In the genomic region with DNA sequence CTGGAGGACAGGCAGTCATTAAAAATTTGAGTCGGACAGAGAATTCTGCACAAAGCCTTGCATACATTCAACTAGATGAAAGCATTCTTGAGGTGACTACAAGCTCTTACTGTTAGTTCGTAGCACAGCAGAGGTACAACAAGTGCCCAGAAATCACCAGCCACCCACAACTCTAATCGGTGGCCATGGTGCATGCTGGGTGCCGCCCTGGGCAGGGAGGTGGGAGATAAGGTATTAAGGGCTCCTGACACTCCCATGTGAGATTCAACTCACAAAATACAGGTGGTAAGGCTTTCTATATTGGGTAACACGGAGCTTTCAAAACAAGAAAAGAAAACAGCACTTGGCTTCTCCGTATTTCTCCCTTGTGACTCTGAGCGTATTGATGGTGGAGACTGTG, we compare ENCODE assay signal across 29 cellular contexts.
DNase-seq lines count a peak whose midpoint lies in the region; FAIRE-seq and TF ChIP-seq lines count a peak whose summit lies in the region.
"Had no signal": no experiment of that assay in that cellular context is flagged by ENCODE, and none has a peak within 500 bp of the region (broad histone marks: within the 10 kb centered on the region; RNA-seq: fewer than 3 reads in every experiment).

No MANE protein-coding gene starts in this region.

- H3K9me3 ChIP-seq in MM.1S (replicated peaks; ENCODE audit: insufficient read depth, low read length) (no peaks in the 10 kb centered on the region), ectodermal cell (ENCODE audit: control insufficient read depth, low read length) (no peaks in the 10 kb centered on the region), neuronal stem cell (replicated peaks in 1 of 2; ENCODE audit: control insufficient read depth in 2 of 2, insufficient read depth in 1 of 2, low read depth in 1 of 2, low read length in 2 of 2) (no peaks in the 10 kb centered on the region)
- H3K9me3 ChIP-seq: breast epithelium, colonic mucosa, MG63, spleen, testis had no signal

- H3K23ac ChIP-seq in neuronal stem cell (ENCODE audit: low read depth, low read length, poor library complexity): no peak overlapping the region

- H4K8ac ChIP-seq in neuronal stem cell (ENCODE audit: low read depth, low read length): no peak overlapping the region

- H3K9ac ChIP-seq in MM.1S (ENCODE audit: low read length) (peak overlapping the region; percentile 45; the same call in 1 of the 2 replicates), neuronal stem cell (ENCODE audit: low read depth, low read length, poor library complexity) (no peak overlapping the region)
- H3K9ac ChIP-seq: parathyroid adenoma had no signal

- H2BK5ac ChIP-seq in neuronal stem cell (ENCODE audit: low read length): peak overlapping the region; percentile 32

- H3K4me1 ChIP-seq in MM.1S (ENCODE audit: low read length): peaks cover 26% of the 10 kb centered on the region
- H3K4me1 ChIP-seq in ectodermal cell (ENCODE audit: control insufficient read depth, insufficient read depth, low read length): peaks cover 47% of the 10 kb centered on the region
- H3K4me1 ChIP-seq in neuronal stem cell (ENCODE audit: control insufficient read depth in 2 of 2, insufficient read depth in 1 of 2, low read depth in 1 of 2, low read length in 2 of 2): peaks cover 11 to 38% of the 10 kb centered on the region in 2 donors
- H3K4me1 ChIP-seq: breast epithelium, colonic mucosa, parathyroid adenoma, testis had no signal

- no peaks in the 10 kb centered on the region for H3K79me2 ChIP-seq in MM.1S (ENCODE audit: low read length)
- H3K79me2 ChIP-seq: parathyroid adenoma had no signal

- H3K14ac ChIP-seq in neuronal stem cell (ENCODE audit: low read length): peak overlapping the region; percentile 1

- FAIRE-seq in RCC 7860 (lab: Jason Lieb, UNC): no peak
- FAIRE-seq: H54, keratinocyte had no signal

- H3K9me2 ChIP-seq in MM.1S (replicated peaks; ENCODE audit: insufficient read depth, low read length): no peaks in the 10 kb centered on the region

- H3K4me2 ChIP-seq in MM.1S (ENCODE audit: low read depth, low read length) (peak overlapping the region; percentile 72), neuronal stem cell (ENCODE audit: insufficient read depth, low read length, poor library complexity, severe bottlenecking) (no peak overlapping the region)

- no peak overlapping the region for H3K4ac ChIP-seq in neuronal stem cell (ENCODE audit: low read length)

- H3K4me3 ChIP-seq in MM.1S (ENCODE audit: low read length): peak overlapping the region; percentile 48
- no peak overlapping the region for H3K4me3 ChIP-seq in ectodermal cell (ENCODE audit: insufficient read depth, low read depth, low read length)
- H3K4me3 ChIP-seq in neuronal stem cell (ENCODE audit: low read length in 2 of 2): no peak overlapping the region
- H3K4me3 ChIP-seq: breast epithelium, colonic mucosa, lung, MG63, spleen, testis had no signal

- H2AFZ ChIP-seq in MM.1S (ENCODE audit: low read length) (peak overlapping the region; percentile 84), neuronal stem cell (ENCODE audit: low read length) (no peak overlapping the region)
- H2AFZ ChIP-seq: parathyroid adenoma had no signal

- H3K27ac ChIP-seq in MM.1S (ENCODE audit: low read length): peak overlapping the region; percentile 83
- peak overlapping the region; percentile 6 for H3K27ac ChIP-seq in ectodermal cell (ENCODE audit: insufficient read depth, low read depth, low read length, poor library complexity, severe bottlenecking)
- peak overlapping the region; percentile 63 for H3K27ac ChIP-seq in neuronal stem cell (replicated peaks; ENCODE audit: low read length)
- H3K27ac ChIP-seq: 22Rv1, breast epithelium, colonic mucosa, parathyroid adenoma, spleen, testis had no signal

- H3F3A ChIP-seq in MM.1S (ENCODE audit: insufficient read depth, low read length): peaks cover 14% of the 10 kb centered on the region; the same call in 1 of the 2 replicates

- H2AK5ac ChIP-seq in neuronal stem cell (ENCODE audit: low read depth, low read length): peak overlapping the region; percentile 49

- H4K20me1 ChIP-seq in MM.1S (ENCODE audit: insufficient read depth, low read length): no peaks in the 10 kb centered on the region

- no peak overlapping the region for H2BK12ac ChIP-seq in neuronal stem cell (ENCODE audit: low read length)

- H3K27me3 ChIP-seq in MM.1S (replicated peaks; ENCODE audit: insufficient read depth, low read length) (no peaks in the 10 kb centered on the region), ectodermal cell (ENCODE audit: control insufficient read depth, insufficient read depth, low read length, poor library complexity, severe bottlenecking) (no peaks in the 10 kb centered on the region), neuronal stem cell (ENCODE audit: control insufficient read depth in 3 of 3, insufficient read depth in 3 of 3, low read depth in 1 of 3, low read length in 3 of 3) (no peaks in the 10 kb centered on the region)
- H3K27me3 ChIP-seq: breast epithelium, colonic mucosa, MG63, spleen, testis had no signal

- no peaks in the 10 kb centered on the region for H3K36me3 ChIP-seq in MM.1S (replicated peaks; ENCODE audit: insufficient read depth, low read length)
- H3K36me3 ChIP-seq in ectodermal cell (ENCODE audit: control insufficient read depth, insufficient read depth, low read length): no peaks in the 10 kb centered on the region
- H3K36me3 ChIP-seq in neuronal stem cell (replicated peaks in 1 of 2; ENCODE audit: control insufficient read depth in 2 of 2, insufficient read depth in 2 of 2, low read length in 2 of 2): peaks cover 0 to 31% of the 10 kb centered on the region in 2 donors
- H3K36me3 ChIP-seq: breast epithelium, colonic mucosa, MG63, spleen had no signal

- no peak overlapping the region for H2BK15ac ChIP-seq in neuronal stem cell (ENCODE audit: low read length)

- H3K79me1 ChIP-seq in neuronal stem cell (ENCODE audit: low read depth, low read length): no peaks in the 10 kb centered on the region

- WGBS in ectodermal cell, 2 experiments: 91 to 92% methylated on average over 7 of the region's 7 CpGs
- no CpG with 5 or more reads among the region's 7 CpGs for WGBS in neuronal stem cell (ENCODE audit: extremely low coverage in 2 of 2, insufficient read length in 2 of 2, insufficient replicate concordance in 1 of 2), 2 donors

- DNase-seq in DMS53 (lab: John Stamatoyannopoulos, UW) (peak; percentile 22), DMS53 treated with DMSO at 0.1 percent for 48 hours (lab: John Stamatoyannopoulos, UW; ENCODE audit: unreplicated experiment) (no peak), MM.1S (peak; percentile 22), neuronal stem cell (ENCODE audit: low spot score) (no peak), RCC 7860 (ENCODE audit: low spot score) (no peak), hepatic stellate cell (ENCODE audit: low spot score) (no peak), activated gamma-delta T cell (lab: John Stamatoyannopoulos, UW) (no peak)
- DNase-seq: activated CD4-positive, alpha-beta T cell treated with anti-CD3 and anti-CD28 coated beads for 36 hours; activated CD8-positive, alpha-beta T cell treated with anti-CD3 and anti-CD28 coated beads, Interleukin-2, amount 10 ng/mL, durations not matched to agents 7 days and 5 days; amygdala; Calu3; colonic mucosa; effector memory CD8-positive, alpha-beta T cell; MG63; NCI-H1105 treated with DMSO at 0.1 percent for 48 hours; NCI-H187 treated with DMSO at 0.1 percent for 48 hours; NCI-H2171 treated with DMSO at 0.1 percent for 48 hours; PC-3; spleen; stimulated activated CD4-positive, alpha-beta T cell treated with anti-CD3 and anti-CD28 coated beads, Interleukin-2, amount 100 ng/mL, for 24 hours; stimulated activated naive CD8-positive, alpha-beta T cell treated with anti-CD3 and anti-CD28 coated beads, Interleukin-15, Interleukin-2, amounts not matched to agents 100 U/mL and 50 U/mL, for 24 hours; testis had no signal

- H4K91ac ChIP-seq in neuronal stem cell (ENCODE audit: low read depth, low read length, poor library complexity): no peak overlapping the region

- H2BK120ac ChIP-seq in neuronal stem cell (ENCODE audit: low read depth, low read length): no peak overlapping the region

- H3K18ac ChIP-seq in neuronal stem cell (ENCODE audit: low read length): peak overlapping the region; percentile 24

- TF ChIP-seq CTCF in MM.1S (IDR thresholded peaks at IDR 0.05; ENCODE audit: low read length): no peak

Comparison
In these comparisons a context has a peak if more than half of its experiments do, and no peak if none do; other contexts are left out.
1. DNase-seq: peak in DMS53 (single experiment) and MM.1S (single experiment); none in DMS53 treated with DMSO at 0.1 percent for 48 hours (single experiment), neuronal stem cell (single experiment), RCC 7860 (single experiment), hepatic stellate cell (single experiment) and activated gamma-delta T cell (single experiment).
2. H3K27ac ChIP-seq: peak in every context shown above with its lines; median percentile 83 in MM.1S; 63 in neuronal stem cell; 6 in ectodermal cell.